ENCODE assay signal across 2 cellular contexts in genomic region chr14:44937547-44937946, GRCh38.
TF ChIP-seq lines count a peak whose summit lies in the region.

No MANE protein-coding gene starts in this region.

TF ChIP-seq in HepG2, 621 proteins besides CTCF, POLR2A, EP300 and RAD21:
- no peak for TF ChIP-seq EED (CRISPR knock-in tag; IDR thresholded peaks at IDR 0.05)
- TF ChIP-seq, protein P1, sequence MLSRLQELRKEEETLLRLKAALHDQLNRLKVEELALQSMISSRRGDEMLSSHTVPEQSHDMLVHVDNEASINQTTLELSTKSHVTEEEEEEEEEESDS (CRISPR knock-in tag; IDR thresholded peaks at IDR 0.05; ENCODE audit: borderline replicate concordance): no peak
- TF ChIP-seq ZNF564 (CRISPR knock-in tag; IDR thresholded peaks at IDR 0.05): peak; percentile 94; the same call in 1 of the 2 replicates

TF ChIP-seq in A549, 52 proteins besides CTCF, POLR2A, EP300 and RAD21:
- TF ChIP-seq POLR2AphosphoS2 (conservative IDR thresholded peaks at IDR 0.05; ENCODE audit: low read length): no peak
- TF ChIP-seq MAFK (IDR thresholded peaks at IDR 0.05; ENCODE audit: partially characterized antibody): peak; percentile 22
